1 cellular context compared by ENCODE assay signal in genomic region chr21:41012425-41012824, GRCh38.
TF ChIP-seq lines count a peak whose summit lies in the region.

No MANE protein-coding gene starts in this region.

TF ChIP-seq in HEK293, 187 proteins besides CTCF, POLR2A, EP300 and RAD21 (continued from another document):
- no peak for TF ChIP-seq ATF2 (tag by site-specific recombination; IDR thresholded peaks at IDR 0.05; ENCODE audit: low read depth)
- TF ChIP-seq ZBTB6 (tag by site-specific recombination; IDR thresholded peaks at IDR 0.05): no peak
- TF ChIP-seq ZNF423 (tag by site-specific recombination; IDR thresholded peaks at IDR 0.05): no peak
- TF ChIP-seq ZNF324 (tag by site-specific recombination; IDR thresholded peaks at IDR 0.05): no peak
